Comparison of ENCODE assay signal across 20 cellular contexts in genomic region chr7:85828654-85829053, GRCh38.
DNase-seq lines count a peak whose midpoint lies in the region; ATAC-seq and TF ChIP-seq lines count a peak whose summit lies in the region.
"Had no signal": no experiment of that assay in that cellular context is flagged by ENCODE, and none has a peak within 500 bp of the region (broad histone marks: within the 10 kb centered on the region; RNA-seq: fewer than 3 reads in every experiment).

No MANE protein-coding gene starts in this region.

- H3K27ac ChIP-seq in neural progenitor cell: no peak overlapping the region
- no peak overlapping the region for H3K27ac ChIP-seq in CD8-positive, alpha-beta T cell (ENCODE audit: low read depth, low read length)
- H3K27ac ChIP-seq: A549, C4-2B, Peyer's patch had no signal

- H4K20me1 ChIP-seq in Loucy (ENCODE audit: insufficient read depth, low read length, poor library complexity, severe bottlenecking) (no peaks in the 10 kb centered on the region), neural progenitor cell (ENCODE audit: low read depth) (no peaks in the 10 kb centered on the region)

- H2AFZ ChIP-seq in Loucy (ENCODE audit: low read length): peak overlapping the region; percentile 42; the same call in 1 of the 2 replicates
- peak overlapping the region; percentile 28 for H2AFZ ChIP-seq in neural progenitor cell (replicated peaks)

- H3K9me3 ChIP-seq in Loucy (ENCODE audit: insufficient read depth, low read depth, low read length) (no peaks in the 10 kb centered on the region), adipocyte (ENCODE audit: control insufficient read depth, low read length) (no peaks in the 10 kb centered on the region), neural progenitor cell (ENCODE audit: low read depth) (no peaks in the 10 kb centered on the region)
- no peaks in the 10 kb centered on the region for H3K9me3 ChIP-seq in CD8-positive, alpha-beta T cell (ENCODE audit: low read length)
- H3K9me3 ChIP-seq: A549, Caco-2, Peyer's patch had no signal

- H3K36me3 ChIP-seq in Loucy (ENCODE audit: insufficient read depth, low read length) (no peaks in the 10 kb centered on the region), adipocyte (ENCODE audit: control insufficient read depth, insufficient read depth, low read length, severe bottlenecking) (no peaks in the 10 kb centered on the region), neural progenitor cell (no peaks in the 10 kb centered on the region)
- H3K36me3 ChIP-seq in CD8-positive, alpha-beta T cell (ENCODE audit: insufficient read depth, low read length): no peaks in the 10 kb centered on the region
- H3K36me3 ChIP-seq: Peyer's patch had no signal

- no peak overlapping the region for H3K4me2 ChIP-seq in Loucy (ENCODE audit: low read depth, low read length, poor library complexity, severe bottlenecking)
- no peak overlapping the region for H3K4me2 ChIP-seq in neural progenitor cell
- H3K4me2 ChIP-seq: A549 had no signal

- no peak overlapping the region for H3K9ac ChIP-seq in Loucy (ENCODE audit: low read depth, low read length, poor library complexity, severe bottlenecking)
- no peak overlapping the region for H3K9ac ChIP-seq in adipocyte (ENCODE audit: low read length)
- no peak overlapping the region for H3K9ac ChIP-seq in neural progenitor cell

- H3F3A ChIP-seq in Loucy (ENCODE audit: low read depth): no peaks in the 10 kb centered on the region
- H3F3A ChIP-seq in neural progenitor cell (ENCODE audit: low read depth): no peaks in the 10 kb centered on the region

- H3K4me3 Mint-ChIP-seq in neural progenitor cell: no peak overlapping the region
- H3K4me3 Mint-ChIP-seq in CD8-positive, alpha-beta T cell: no peak overlapping the region
- no peak overlapping the region for H3K4me3 Mint-ChIP-seq in stimulated activated memory B cell treated with anti-CD40 and anti-IgM and Interleukin-4, amounts not matched to agents 10 μg/mL and 1 μg/mL and 100 μg/mL, for 72 hours

- no peak overlapping the region for H3K27ac Mint-ChIP-seq in neural progenitor cell
- no peak overlapping the region for H3K27ac Mint-ChIP-seq in CD8-positive, alpha-beta T cell
- no peak overlapping the region for H3K27ac Mint-ChIP-seq in stimulated activated memory B cell treated with anti-CD40 and anti-IgM and Interleukin-4, amounts not matched to agents 10 μg/mL and 1 μg/mL and 100 μg/mL, for 72 hours

- no peaks in the 10 kb centered on the region for H3K9me2 ChIP-seq in Loucy (replicated peaks; ENCODE audit: low read depth, low read length)

- H3K4me3 ChIP-seq in Loucy (ENCODE audit: low read length, poor library complexity, severe bottlenecking): no peak overlapping the region
- H3K4me3 ChIP-seq in adipocyte (ENCODE audit: low read length): no peak overlapping the region
- H3K4me3 ChIP-seq in neural progenitor cell: no peak overlapping the region
- no peak overlapping the region for H3K4me3 ChIP-seq in CD8-positive, alpha-beta T cell (ENCODE audit: low read depth, low read length)
- H3K4me3 ChIP-seq: A549, Peyer's patch had no signal

- no peaks in the 10 kb centered on the region for H3K27me3 Mint-ChIP-seq in neural progenitor cell (ENCODE audit: insufficient read depth, low read depth)
- H3K27me3 Mint-ChIP-seq in CD8-positive, alpha-beta T cell (ENCODE audit: low read depth): no peaks in the 10 kb centered on the region
- H3K27me3 Mint-ChIP-seq in stimulated activated memory B cell treated with anti-CD40 and anti-IgM and Interleukin-4, amounts not matched to agents 10 μg/mL and 1 μg/mL and 100 μg/mL, for 72 hours: no peaks in the 10 kb centered on the region

- no peak for ATAC-seq in CD8-positive, alpha-beta T cell
- no peak for ATAC-seq in stimulated activated memory B cell treated with anti-CD40 and anti-IgM and Interleukin-4, amounts not matched to agents 10 μg/mL and 1 μg/mL and 100 μg/mL, for 72 hours
- ATAC-seq: A549, HCT116 had no signal

- H3K4me1 ChIP-seq in Loucy (ENCODE audit: insufficient read depth, low read length, poor library complexity, severe bottlenecking): no peaks in the 10 kb centered on the region
- peaks cover 8% of the 10 kb centered on the region for H3K4me1 ChIP-seq in adipocyte (ENCODE audit: control insufficient read depth, insufficient read depth, low read length)
- H3K4me1 ChIP-seq in neural progenitor cell: no peaks in the 10 kb centered on the region
- no peaks in the 10 kb centered on the region for H3K4me1 ChIP-seq in CD8-positive, alpha-beta T cell (ENCODE audit: insufficient read depth, low read length)
- H3K4me1 ChIP-seq: A549, Caco-2, Peyer's patch had no signal

- H3K4me1 Mint-ChIP-seq in neural progenitor cell: peaks cover 10% of the 10 kb centered on the region
- no peaks in the 10 kb centered on the region for H3K4me1 Mint-ChIP-seq in CD8-positive, alpha-beta T cell (ENCODE audit: low read depth)
- no peaks in the 10 kb centered on the region for H3K4me1 Mint-ChIP-seq in stimulated activated memory B cell treated with anti-CD40 and anti-IgM and Interleukin-4, amounts not matched to agents 10 μg/mL and 1 μg/mL and 100 μg/mL, for 72 hours

- CTCF ChIA-PET in CD8-positive, alpha-beta T cell (lab: Charles Lee): no interaction called here

- peak; percentile 1 for DNase-seq in ELR (ENCODE audit: low read depth)
- peak; percentile 17 for DNase-seq in adipocyte (ENCODE audit: low read depth)
- DNase-seq in neural progenitor cell (ENCODE audit: low spot score): no peak
- DNase-seq in CD8-positive, alpha-beta T cell: no peak
- DNase-seq in cardiac septum (ENCODE audit: low spot score): no peak
- DNase-seq: Caco-2, DMS53, KBM-7, NCI-H1417 treated with DMSO at 0.1 percent for 48 hours, NCI-H1930, NCI-H2171, NCI-H446 treated with DMSO at 0.1 percent for 48 hours, NCI-H774, Peyer's patch, Right ventricle myocardium superior had no signal

- H3K36me3 Mint-ChIP-seq in neural progenitor cell: no peaks in the 10 kb centered on the region
- H3K36me3 Mint-ChIP-seq in CD8-positive, alpha-beta T cell: no peaks in the 10 kb centered on the region
- H3K36me3 Mint-ChIP-seq in stimulated activated memory B cell treated with anti-CD40 and anti-IgM and Interleukin-4, amounts not matched to agents 10 μg/mL and 1 μg/mL and 100 μg/mL, for 72 hours: no peaks in the 10 kb centered on the region

- no peaks in the 10 kb centered on the region for H3K79me2 ChIP-seq in Loucy (ENCODE audit: insufficient read depth, low read length)
- no peaks in the 10 kb centered on the region for H3K79me2 ChIP-seq in neural progenitor cell (ENCODE audit: low read depth)

- POLR2A ChIA-PET in CD8-positive, alpha-beta T cell (lab: Charles Lee): no interaction called here

- no peaks in the 10 kb centered on the region for H3K27me3 ChIP-seq in Loucy (ENCODE audit: insufficient read depth, low read length, poor library complexity, severe bottlenecking)
- no peaks in the 10 kb centered on the region for H3K27me3 ChIP-seq in adipocyte (replicated peaks; ENCODE audit: control insufficient read depth, insufficient read depth, low read length)
- no peaks in the 10 kb centered on the region for H3K27me3 ChIP-seq in neural progenitor cell
- no peaks in the 10 kb centered on the region for H3K27me3 ChIP-seq in CD8-positive, alpha-beta T cell (ENCODE audit: insufficient read depth, low read length)
- H3K27me3 ChIP-seq: Peyer's patch had no signal

- intact Hi-C loops in CD8-positive, alpha-beta T cell (cut with DNase I, micrococcal nuclease): no loop called here
- intact Hi-C loops in cardiac septum (cut with DNase I): no loop called here

- no peak for TF ChIP-seq CTCF in Loucy (conservative IDR thresholded peaks at IDR 0.05; ENCODE audit: low read length)
- no peak for TF ChIP-seq CTCF in neural progenitor cell (IDR thresholded peaks at IDR 0.05)
- no peak for TF ChIP-seq CTCF in CD8-positive, alpha-beta T cell (IDR thresholded peaks at IDR 0.05)

- H3K9me3 Mint-ChIP-seq in neural progenitor cell: no peaks in the 10 kb centered on the region
- H3K9me3 Mint-ChIP-seq in CD8-positive, alpha-beta T cell: no peaks in the 10 kb centered on the region
- no peaks in the 10 kb centered on the region for H3K9me3 Mint-ChIP-seq in stimulated activated memory B cell treated with anti-CD40 and anti-IgM and Interleukin-4, amounts not matched to agents 10 μg/mL and 1 μg/mL and 100 μg/mL, for 72 hours

Comparison
In these comparisons a context has a peak if more than half of its experiments do, and no peak if none do; other contexts are left out.
1. DNase-seq: peak in ELR (single experiment) and adipocyte (single experiment); none in neural progenitor cell (single experiment), CD8-positive, alpha-beta T cell (0 of 7) and cardiac septum (single experiment).